Comparison of ENCODE assay signal across 19 cellular contexts in genomic region chr17:616407-616806, GRCh38.
"Had no signal": no experiment of that assay in that cellular context is flagged by ENCODE, and none has a peak within 500 bp of the region (broad histone marks: within the 10 kb centered on the region; RNA-seq: fewer than 3 reads in every experiment).

No MANE protein-coding gene starts in this region.

- H3K4me3 ChIP-seq: right lobe of liver, tibial nerve had no signal

- H3K9me3 ChIP-seq: right lobe of liver, tibial nerve had no signal

- H3K9me3 Mint-ChIP-seq: central memory CD8-positive, alpha-beta T cell; dendritic cell treated with granulocyte-macrophage colony-stimulating factor and Interleukin-4, amounts not matched to agents 40 ng/mL and 50 ng/mL, for 4 days; naive thymus-derived CD8-positive, alpha-beta T cell; stimulated activated naive CD8-positive, alpha-beta T cell treated with anti-CD3 and anti-CD28 coated beads, Interleukin-15, amount 100 ng/mL, for 72 hours had no signal

- H3K4me3 Mint-ChIP-seq: central memory CD8-positive, alpha-beta T cell; dendritic cell treated with granulocyte-macrophage colony-stimulating factor and Interleukin-4, amounts not matched to agents 40 ng/mL and 50 ng/mL, for 4 days; naive thymus-derived CD8-positive, alpha-beta T cell; stimulated activated naive CD8-positive, alpha-beta T cell treated with anti-CD3 and anti-CD28 coated beads, Interleukin-15, amount 100 ng/mL, for 72 hours; T-helper 1 cell treated with Interleukin-12 subunit alpha and Interleukin-12 subunit beta and Interleukin-4 antibody, amounts not matched to agents 30 μg/mL and 1 μg/mL, for 36 hours had no signal

- H3K4me1 Mint-ChIP-seq: central memory CD8-positive, alpha-beta T cell; stimulated activated naive CD8-positive, alpha-beta T cell treated with anti-CD3 and anti-CD28 coated beads, Interleukin-15, amount 100 ng/mL, for 72 hours had no signal

- H3K4me1 ChIP-seq: right lobe of liver had no signal

- H3K27me3 Mint-ChIP-seq: central memory CD8-positive, alpha-beta T cell; dendritic cell treated with granulocyte-macrophage colony-stimulating factor and Interleukin-4, amounts not matched to agents 40 ng/mL and 50 ng/mL, for 4 days; naive thymus-derived CD8-positive, alpha-beta T cell; stimulated activated naive CD8-positive, alpha-beta T cell treated with anti-CD3 and anti-CD28 coated beads, Interleukin-15, amount 100 ng/mL, for 72 hours had no signal

- H3K27ac Mint-ChIP-seq: naive thymus-derived CD8-positive, alpha-beta T cell; T-helper 1 cell treated with Interleukin-12 subunit alpha and Interleukin-12 subunit beta and Interleukin-4 antibody, amounts not matched to agents 30 μg/mL and 1 μg/mL, for 36 hours had no signal

- H3K27ac ChIP-seq: right lobe of liver, VCaP had no signal

- H3K27me3 ChIP-seq: right lobe of liver, tibial nerve had no signal

- DNase-seq: activated CD4-positive, alpha-beta T cell treated with anti-CD3 and anti-CD28 coated beads for 48 hours; activated CD4-positive, alpha-beta T cell treated with anti-CD3 and anti-CD28 coated beads, Interleukin-2, amount 50 U/mL, for 48 hours; activated CD8-positive, alpha-beta memory T cell treated with anti-CD3 and anti-CD28 coated beads for 24 hours; activated effector memory CD4-positive, alpha-beta T cell treated with Interleukin-2 at 50 U/mL for 16 hours; activated naive CD4-positive, alpha-beta T cell treated with Interleukin-2 at 50 U/mL for 16 hours; effector CD4-positive, alpha-beta T cell; islet precursor cell; left ventricle myocardium superior; naive thymus-derived CD8-positive, alpha-beta T cell; right lobe of liver; stimulated activated CD4-positive, alpha-beta T cell treated with anti-CD3 and anti-CD28 coated beads, Interleukin-2, amount 100 ng/mL, for 48 hours; stimulated activated naive CD8-positive, alpha-beta T cell treated with anti-CD3 and anti-CD28 coated beads, Interleukin-15, amount 100 ng/mL, for 72 hours; SW 1271; T-helper 9 cell had no signal

- ATAC-seq: left ventricle myocardium superior; naive thymus-derived CD8-positive, alpha-beta T cell; stimulated activated naive CD8-positive, alpha-beta T cell treated with anti-CD3 and anti-CD28 coated beads, Interleukin-15, amount 100 ng/mL, for 72 hours had no signal
